Comparison of ENCODE assay signal across 1 cellular context in the genomic region with DNA sequence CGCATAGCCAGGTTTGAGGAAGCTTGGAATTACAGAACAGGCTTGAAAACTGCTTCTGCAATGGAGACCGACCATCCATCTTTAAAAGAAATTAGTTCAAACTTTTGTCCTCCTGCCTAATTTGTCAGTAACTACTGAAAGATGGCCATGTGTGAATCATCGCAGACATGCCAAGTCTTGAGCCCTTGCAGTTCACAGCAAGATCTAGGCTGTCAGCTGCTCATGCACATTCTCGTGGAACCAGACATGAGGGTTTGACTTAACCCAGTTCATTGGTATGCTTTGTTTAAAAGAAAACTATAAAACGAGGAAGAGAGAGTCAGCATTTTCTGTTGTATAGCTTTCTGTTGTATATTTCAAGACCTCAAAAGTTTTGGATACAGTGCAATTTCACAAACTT.
TF ChIP-seq lines count a peak whose summit lies in the region.

No MANE protein-coding gene starts in this region.

TF ChIP-seq in HepG2, 621 proteins besides CTCF, POLR2A, EP300 and RAD21 (continued from another document):
- TF ChIP-seq, protein P1, sequence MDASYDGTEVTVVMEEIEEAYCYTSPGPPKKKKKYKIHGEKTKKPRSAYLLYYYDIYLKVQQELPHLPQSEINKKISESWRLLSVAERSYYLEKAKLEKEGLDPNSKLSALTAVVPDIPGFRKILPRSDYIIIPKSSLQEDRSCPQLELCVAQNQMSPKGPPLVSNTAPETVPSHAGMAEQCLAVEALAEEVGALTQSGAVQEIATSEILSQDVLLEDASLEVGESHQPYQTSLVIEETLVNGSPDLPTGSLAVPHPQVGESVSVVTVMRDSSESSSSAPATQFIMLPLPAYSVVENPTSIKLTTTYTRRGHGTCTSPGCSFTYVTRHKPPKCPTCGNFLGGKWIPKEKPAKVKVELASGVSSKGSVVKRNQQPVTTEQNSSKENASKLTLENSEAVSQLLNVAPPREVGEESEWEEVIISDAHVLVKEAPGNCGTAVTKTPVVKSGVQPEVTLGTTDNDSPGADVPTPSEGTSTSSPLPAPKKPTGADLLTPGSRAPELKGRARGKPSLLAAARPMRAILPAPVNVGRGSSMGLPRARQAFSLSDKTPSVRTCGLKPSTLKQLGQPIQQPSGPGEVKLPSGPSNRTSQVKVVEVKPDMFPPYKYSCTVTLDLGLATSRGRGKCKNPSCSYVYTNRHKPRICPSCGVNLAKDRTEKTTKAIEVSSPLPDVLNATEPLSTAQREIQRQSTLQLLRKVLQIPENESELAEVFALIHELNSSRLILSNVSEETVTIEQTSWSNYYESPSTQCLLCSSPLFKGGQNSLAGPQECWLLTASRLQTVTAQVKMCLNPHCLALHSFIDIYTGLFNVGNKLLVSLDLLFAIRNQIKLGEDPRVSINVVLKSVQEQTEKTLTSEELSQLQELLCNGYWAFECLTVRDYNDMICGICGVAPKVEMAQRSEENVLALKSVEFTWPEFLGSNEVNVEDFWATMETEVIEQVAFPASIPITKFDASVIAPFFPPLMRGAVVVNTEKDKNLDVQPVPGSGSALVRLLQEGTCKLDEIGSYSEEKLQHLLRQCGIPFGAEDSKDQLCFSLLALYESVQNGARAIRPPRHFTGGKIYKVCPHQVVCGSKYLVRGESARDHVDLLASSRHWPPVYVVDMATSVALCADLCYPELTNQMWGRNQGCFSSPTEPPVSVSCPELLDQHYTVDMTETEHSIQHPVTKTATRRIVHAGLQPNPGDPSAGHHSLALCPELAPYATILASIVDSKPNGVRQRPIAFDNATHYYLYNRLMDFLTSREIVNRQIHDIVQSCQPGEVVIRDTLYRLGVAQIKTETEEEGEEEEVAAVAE (CRISPR knock-in tag; IDR thresholded peaks at IDR 0.05; ENCODE audit: borderline replicate concordance): no peak
- TF ChIP-seq ZNF354B (CRISPR knock-in tag; IDR thresholded peaks at IDR 0.05) (no peak), MAFK (conservative IDR thresholded peaks at IDR 0.05 in 1 of 2, IDR thresholded peaks at IDR 0.05 in 1 of 2; ENCODE audit: low read length in 2 of 2) (peak; percentile 1 to 20; a peak in 1 of 4 replicates), KAT2B (IDR thresholded peaks at IDR 0.05; ENCODE audit: borderline replicate concordance, low read depth, low read length) (no peak)
